In the genomic region with DNA sequence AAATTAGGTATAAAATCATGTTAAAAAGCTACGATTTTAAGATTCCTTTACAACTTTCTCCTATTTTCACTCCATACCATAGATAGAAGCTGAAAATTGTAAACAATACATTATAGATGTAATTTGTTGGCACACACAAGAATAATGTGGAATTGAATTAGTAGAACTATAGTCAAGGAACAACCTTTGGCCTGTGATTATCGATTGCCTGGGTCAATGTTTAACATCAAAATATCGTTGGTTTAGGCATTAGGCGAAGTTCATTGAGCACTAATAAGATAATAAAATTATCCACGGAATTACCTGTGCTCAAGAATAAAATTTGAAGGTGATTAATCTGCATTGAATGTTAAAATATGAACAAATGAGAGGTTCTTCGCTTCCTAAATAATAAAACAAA, we compare ENCODE assay signal across 29 cellular contexts.
"Had no signal": no experiment of that assay in that cellular context is flagged by ENCODE, and none has a peak within 500 bp of the region (broad histone marks: within the 10 kb centered on the region; RNA-seq: fewer than 3 reads in every experiment).

No MANE protein-coding gene starts in this region.

- H3K27me3 ChIP-seq: adrenal gland, body of pancreas, breast epithelium, SJSA1 had no signal

- H3K27me3 Mint-ChIP-seq: activated CD4-positive, alpha-beta T cell treated with anti-CD3 and anti-CD28 coated beads, Interleukin-2, amount 10 ng/mL, durations not matched to agents 24 days and 14 days; activated CD8-positive, alpha-beta T cell treated with anti-CD3 and anti-CD28 coated beads for 36 hours; activated naive CD4-positive, alpha-beta T cell treated with anti-CD3 and anti-CD28 coated beads, Interleukin-2, amount 50 U/mL, for 24 hours; activated T-cell treated with anti-CD3 and anti-CD28 coated beads, Interleukin-2, amount 50 U/mL, for 24 hours had no signal

- H3K27ac Mint-ChIP-seq: activated CD4-positive, alpha-beta T cell treated with anti-CD3 and anti-CD28 coated beads, Interleukin-2, amount 10 ng/mL, durations not matched to agents 24 days and 14 days; activated CD8-positive, alpha-beta T cell treated with anti-CD3 and anti-CD28 coated beads for 36 hours; activated naive CD4-positive, alpha-beta T cell treated with anti-CD3 and anti-CD28 coated beads, Interleukin-2, amount 50 U/mL, for 24 hours; activated T-cell treated with anti-CD3 and anti-CD28 coated beads, Interleukin-2, amount 50 U/mL, for 24 hours; activated T-helper 2 cell treated with anti-CD3 and anti-CD28 coated beads, Interferon-gamma antibody, Interleukin-2, Interleukin-4, amounts not matched to agents 10 μg/mL and 5 μg/mL and 100 μg/mL, durations not matched to agents 14 hours and 24 hours and 36 hours; T-helper 1 cell treated with Interleukin-12 subunit alpha and Interleukin-12 subunit beta and Interleukin-4 antibody, amounts not matched to agents 30 μg/mL and 1 μg/mL, for 36 hours; T-helper 2 cell treated with Interferon-gamma antibody and Interleukin-4, amounts not matched to agents 5 μg/mL and 100 μg/mL, for 36 hours had no signal

- H3K36me3 Mint-ChIP-seq: activated naive CD4-positive, alpha-beta T cell treated with anti-CD3 and anti-CD28 coated beads, Interleukin-2, amount 50 U/mL, for 24 hours had no signal

- H3K4me3 Mint-ChIP-seq: activated CD4-positive, alpha-beta T cell treated with anti-CD3 and anti-CD28 coated beads, Interleukin-2, amount 10 ng/mL, durations not matched to agents 24 days and 14 days; activated CD8-positive, alpha-beta T cell treated with anti-CD3 and anti-CD28 coated beads for 36 hours; activated naive CD4-positive, alpha-beta T cell treated with anti-CD3 and anti-CD28 coated beads, Interleukin-2, amount 50 U/mL, for 24 hours; activated T-cell treated with anti-CD3 and anti-CD28 coated beads, Interleukin-2, amount 50 U/mL, for 24 hours; T-helper 1 cell treated with Interleukin-12 subunit alpha and Interleukin-12 subunit beta and Interleukin-4 antibody, amounts not matched to agents 30 μg/mL and 1 μg/mL, for 36 hours; T-helper 2 cell treated with Interferon-gamma antibody and Interleukin-4, amounts not matched to agents 5 μg/mL and 100 μg/mL, for 36 hours had no signal

- H3K27ac ChIP-seq: adrenal gland, breast epithelium, SJSA1 had no signal

- H3K4me1 ChIP-seq: adrenal gland, breast epithelium, SJSA1 had no signal

- ATAC-seq: activated CD8-positive, alpha-beta T cell treated with anti-CD3 and anti-CD28 coated beads for 36 hours; body of pancreas; Panc1 had no signal

- FAIRE-seq: astrocyte had no signal

- H3K36me3 ChIP-seq: adrenal gland, breast epithelium, SJSA1 had no signal

- DNase-seq: activated CD4-positive, alpha-beta T cell treated with anti-CD3 and anti-CD28 coated beads, Interleukin-2, amount 10 ng/mL, durations not matched to agents 24 days and 14 days; activated CD4-positive, alpha-beta T cell treated with anti-CD3 and anti-CD28 coated beads, Interleukin-2, amount 50 U/mL, for 4 hours; activated CD8-positive, alpha-beta T cell treated with anti-CD3 and anti-CD28 coated beads for 36 hours; activated gamma-delta T cell; activated naive CD4-positive, alpha-beta T cell treated with Interleukin-2 at 50 U/mL for 16 hours; activated T-cell treated with anti-CD3 and anti-CD28 coated beads, Interleukin-2, amount 50 U/mL, for 24 hours; adrenal gland; Karpas-422; NCI-H1105; NCI-H1417 treated with DMSO at 0.1 percent for 48 hours; NCI-H187 treated with DMSO at 0.1 percent for 48 hours; NCI-H2081; NCI-H2171 treated with DMSO at 0.1 percent for 48 hours; NCI-H2227 treated with DMSO at 0.1 percent for 48 hours; NCI-H446; NCI-H510A treated with DMSO at 0.1 percent for 48 hours; NCI-H526 treated with DMSO at 0.1 percent for 48 hours; RPMI8226; SHP77 treated with DMSO at 0.1 percent for 48 hours; SK-N-SH had no signal

- H3K4me1 Mint-ChIP-seq: activated CD4-positive, alpha-beta T cell treated with anti-CD3 and anti-CD28 coated beads, Interleukin-2, amount 10 ng/mL, durations not matched to agents 24 days and 14 days; activated naive CD4-positive, alpha-beta T cell treated with anti-CD3 and anti-CD28 coated beads, Interleukin-2, amount 50 U/mL, for 24 hours had no signal

- H3K9me3 Mint-ChIP-seq: activated CD4-positive, alpha-beta T cell treated with anti-CD3 and anti-CD28 coated beads, Interleukin-2, amount 10 ng/mL, durations not matched to agents 24 days and 14 days; activated CD8-positive, alpha-beta T cell treated with anti-CD3 and anti-CD28 coated beads for 36 hours had no signal

- H3K9me3 ChIP-seq: body of pancreas, breast epithelium, SK-N-SH had no signal

- H3K4me3 ChIP-seq: adrenal gland, body of pancreas, breast epithelium, SJSA1 had no signal
